Comparison of ENCODE assay signal across 7 cellular contexts in the genomic region with DNA sequence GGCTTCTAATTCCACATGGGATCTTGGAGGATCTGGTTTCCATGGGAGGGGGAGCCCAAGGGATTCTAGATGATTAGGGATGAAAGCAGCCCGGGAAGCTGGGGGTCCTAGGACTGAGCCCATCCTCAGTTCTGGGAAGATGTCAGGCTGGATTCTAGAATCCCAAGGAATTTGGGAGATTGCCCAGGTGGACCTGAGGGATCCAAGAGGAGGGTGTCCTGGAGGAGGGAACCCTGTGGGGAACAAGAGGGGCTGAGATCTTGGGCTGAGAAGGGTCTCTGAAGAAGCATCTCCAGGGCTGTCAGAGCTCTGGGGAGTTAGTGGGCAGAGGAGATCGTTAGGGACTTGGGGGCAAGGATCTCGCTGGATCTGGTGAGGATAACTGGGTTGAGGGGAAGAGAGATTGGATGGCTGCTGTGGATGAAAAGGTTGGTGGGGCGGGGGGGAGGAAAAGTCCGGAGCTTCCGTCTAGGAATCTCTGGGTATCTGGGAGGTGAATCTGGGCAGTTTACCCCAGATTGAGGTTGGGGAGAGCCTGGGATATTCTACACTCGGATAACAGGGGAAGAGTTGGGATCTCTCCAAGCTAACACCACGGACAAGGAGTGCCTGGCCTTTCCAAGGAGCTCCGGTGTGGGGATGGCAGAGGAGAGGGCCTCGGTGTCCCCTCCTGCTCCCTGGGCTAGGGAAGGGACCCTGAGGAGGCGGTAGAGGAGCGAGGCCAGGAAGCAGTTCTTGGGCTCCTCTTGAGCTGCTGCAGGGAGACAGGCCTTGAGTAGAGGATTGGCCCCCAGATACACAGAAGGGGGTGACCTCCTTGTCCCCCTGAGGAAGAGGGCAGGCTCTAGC. TPM values are rescaled to one million over a fixed set of nuclear protein-coding genes. Genes with fewer than 3 reads are reported as not detected.
A peak's percentile ranks its signal among the peaks of the same experiment; 100 is the strongest.
DNase-seq lines count a peak whose midpoint lies in the region; ATAC-seq and TF ChIP-seq lines count a peak whose summit lies in the region.
"Had no signal": no experiment of that assay in that cellular context is flagged by ENCODE, and none has a peak within 500 bp of the region (broad histone marks: within the 10 kb centered on the region; RNA-seq: fewer than 3 reads in every experiment).

No MANE protein-coding gene starts in this region.

- no peak overlapping the region for H3K4me3 ChIP-seq in CD4-positive, alpha-beta memory T cell (ENCODE audit: low read length in 2 of 2)

- peaks cover 12% of the 10 kb centered on the region for H3K4me1 ChIP-seq in CD4-positive, alpha-beta memory T cell (ENCODE audit: insufficient read depth, low read length)

- H3K27ac ChIP-seq in CD4-positive, alpha-beta memory T cell (ENCODE audit: low read depth, low read length): no peak overlapping the region
- peak overlapping the region; percentile 89; the same call in 1 of the 2 replicates for H3K27ac ChIP-seq in VCaP

- intact Hi-C loops in CD4-positive, alpha-beta memory T cell (cut with micrococcal nuclease): no loop called here

- no peaks in the 10 kb centered on the region for H3K27me3 ChIP-seq in CD4-positive, alpha-beta memory T cell (ENCODE audit: insufficient read depth, low read length)

- H3K4me1 Mint-ChIP-seq in CD4-positive, alpha-beta memory T cell: peaks cover 7 to 33% (median 17%) of the 10 kb centered on the region in 4 donors
- H3K4me1 Mint-ChIP-seq in memory B cell: peaks cover 26% of the 10 kb centered on the region

- H3K9me3 Mint-ChIP-seq in CD4-positive, alpha-beta memory T cell: peaks cover 0 to 2% (median 0%) of the 10 kb centered on the region in 8 donors
- no peaks in the 10 kb centered on the region for H3K9me3 Mint-ChIP-seq in memory B cell

- CTCF ChIA-PET in CD4-positive, alpha-beta memory T cell (lab: Charles Lee; ENCODE audit: partially characterized antibody): interaction anchor here (1.3 kb wide), 1 partner anchor 81 kb away, joined by 4 read pairs; no protein-coding TSS in a partner anchor

- POLR2A ChIA-PET in CD4-positive, alpha-beta memory T cell (lab: Charles Lee; ENCODE audit: partially characterized antibody): interaction anchor here (1.0 to 2.6 kb wide), 5 partner anchors 17 to 226 kb away, joined by 3 to 10 read pairs (median 8); partner anchors contain the start of genes KAT8 and SRCAP

- H3K36me3 Mint-ChIP-seq in CD4-positive, alpha-beta memory T cell: peaks cover 0 to 15% of the 10 kb centered on the region in 2 donors
- peaks cover 4% of the 10 kb centered on the region for H3K36me3 Mint-ChIP-seq in memory B cell

- peak overlapping the region; percentile 61 to 76 (median 74) for H3K4me3 Mint-ChIP-seq in CD4-positive, alpha-beta memory T cell
- peak overlapping the region; percentile 84 for H3K4me3 Mint-ChIP-seq in memory B cell

- H3K36me3 ChIP-seq in CD4-positive, alpha-beta memory T cell (ENCODE audit: insufficient read depth, low read length): no peaks in the 10 kb centered on the region

- no peak for ATAC-seq in memory B cell (ENCODE audit: low read depth)
- ATAC-seq: left colon had no signal

- TF ChIP-seq CTCF in VCaP (conservative IDR thresholded peaks at IDR 0.05): no peak

- no peaks in the 10 kb centered on the region for H3K9me3 ChIP-seq in CD4-positive, alpha-beta memory T cell (ENCODE audit: control insufficient read depth in 1 of 2, low read length in 2 of 2)

- no peak for DNase-seq in CD4-positive, alpha-beta memory T cell
- peak in 1 of 2 donors; percentile 25 for DNase-seq in memory B cell (ENCODE audit: low spot score in 2 of 2)
- no peak for DNase-seq in islet precursor cell
- no peak for DNase-seq in HuH-7.5 (ENCODE audit: low spot score)
- no peak for DNase-seq in NCI-H1092 treated with DMSO at 0.1 percent for 48 hours (lab: John Stamatoyannopoulos, UW)

- H3K27me3 Mint-ChIP-seq in CD4-positive, alpha-beta memory T cell: no peaks in the 10 kb centered on the region
- H3K27me3 Mint-ChIP-seq in memory B cell: no peaks in the 10 kb centered on the region

- H3K27ac Mint-ChIP-seq in CD4-positive, alpha-beta memory T cell: peak overlapping the region; percentile 27 to 80 (median 70)
- H3K27ac Mint-ChIP-seq in memory B cell: no peak overlapping the region

RNA-seq across cellular contexts. Expression of gene FBXL19, which starts 1.6 kb away (rescaled TPM):
- total RNA-seq in CD4-positive, alpha-beta memory T cell: 10 to 100 TPM; 15.6 to 15.8 TPM
- polyA plus RNA-seq in CD4-positive, alpha-beta memory T cell: under 1 TPM in 1 of 2 donors, not detected in 1; 0.16 TPM

RNA-seq across cellular contexts. Expression of gene ORAI3, which starts 23.8 kb away (rescaled TPM):
- 10 to 100 TPM; 19.3 to 22.0 TPM for total RNA-seq in CD4-positive, alpha-beta memory T cell
- polyA plus RNA-seq in CD4-positive, alpha-beta memory T cell: 10 to 100 TPM; 16.2 to 17.5 TPM

RNA-seq across cellular contexts. Expression of gene CTF1, which starts 28.6 kb away (rescaled TPM):
- total RNA-seq in CD4-positive, alpha-beta memory T cell: under 1 TPM; 0.19 to 0.26 TPM
- polyA plus RNA-seq in CD4-positive, alpha-beta memory T cell: not detected

RNA-seq across cellular contexts. Expression of gene BCL7C, which starts 31.1 kb away (rescaled TPM):
- total RNA-seq in CD4-positive, alpha-beta memory T cell: 10 to 100 TPM; 25.5 to 27.3 TPM
- polyA plus RNA-seq in CD4-positive, alpha-beta memory T cell: 10 to 100 TPM; 45.4 to 53.1 TPM

RNA-seq across cellular contexts. Expression of gene SETD1A, which starts 32.5 kb away (rescaled TPM):
- 10 to 100 TPM; 32.1 to 33.2 TPM for total RNA-seq in CD4-positive, alpha-beta memory T cell
- 1 to 10 TPM in 1 of 2 donors, not detected in 1; 5.6 TPM for polyA plus RNA-seq in CD4-positive, alpha-beta memory T cell
